17 cellular contexts compared by ENCODE assay signal in the genomic region with DNA sequence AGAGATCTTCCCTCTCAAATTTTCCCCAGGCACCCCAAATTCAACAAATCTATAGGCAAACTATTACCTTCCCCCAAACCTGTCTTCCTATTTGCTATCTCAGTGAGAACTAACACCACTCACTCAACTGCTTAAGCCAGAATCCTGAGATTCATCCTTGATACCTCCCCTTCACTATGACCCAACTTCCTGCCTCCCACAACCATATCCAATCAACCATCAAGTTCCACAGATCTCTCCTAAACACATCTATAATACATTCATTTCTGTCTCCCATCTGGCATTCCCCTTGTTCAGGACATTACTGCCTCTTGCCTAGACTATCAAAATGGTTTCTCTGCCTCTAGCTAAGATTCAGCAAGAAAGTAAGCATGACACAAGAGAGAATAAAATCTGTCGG.
"Had no signal": no experiment of that assay in that cellular context is flagged by ENCODE, and none has a peak within 500 bp of the region (broad histone marks: within the 10 kb centered on the region; RNA-seq: fewer than 3 reads in every experiment).

No MANE protein-coding gene starts in this region.

- H3K9me3 Mint-ChIP-seq: activated B cell treated with CpG ODN at 0.5 μM for 24 hours; stimulated activated naive CD8-positive, alpha-beta T cell treated with anti-CD3 and anti-CD28 coated beads, Interleukin-15, Interleukin-2, amounts not matched to agents 100 ng/mL and 50 ng/mL, for 24 hours had no signal

- H3K27ac Mint-ChIP-seq: activated B cell treated with CpG ODN at 0.5 μM for 24 hours; activated naive CD8-positive, alpha-beta T cell; neural progenitor cell; stimulated activated naive CD8-positive, alpha-beta T cell treated with anti-CD3 and anti-CD28 coated beads, Interleukin-15, Interleukin-2, amounts not matched to agents 100 ng/mL and 50 ng/mL, for 24 hours had no signal

- H3K9me3 ChIP-seq: ovary, thoracic aorta had no signal

- DNase-seq: activated B cell treated with CpG ODN at 0.5 μM for 24 hours; activated CD4-positive, alpha-beta T cell treated with anti-CD3 and anti-CD28 coated beads, Interleukin-2, amount 50 U/mL, for 1 hour; activated effector memory CD4-positive, alpha-beta T cell treated with Interleukin-2 at 50 U/mL for 16 hours; activated T-cell treated with anti-CD3 and anti-CD28 coated beads for 4 hours; amygdala; ovary; stimulated activated CD4-positive, alpha-beta T cell treated with anti-CD3 and anti-CD28 coated beads, Interleukin-2, amount 100 ng/mL, for 48 hours; T-helper 2 cell had no signal

- H3K36me3 ChIP-seq: neural progenitor cell, ovary, thoracic aorta had no signal

- H3K27me3 Mint-ChIP-seq: activated B cell treated with CpG ODN at 0.5 μM for 24 hours; activated naive CD8-positive, alpha-beta T cell; stimulated activated naive CD8-positive, alpha-beta T cell treated with anti-CD3 and anti-CD28 coated beads, Interleukin-15, Interleukin-2, amounts not matched to agents 100 ng/mL and 50 ng/mL, for 24 hours had no signal

- H3K4me3 ChIP-seq: neural progenitor cell, ovary, thoracic aorta had no signal

- H3K4me3 Mint-ChIP-seq: activated B cell treated with CpG ODN at 0.5 μM for 24 hours; activated naive CD8-positive, alpha-beta T cell; brain; neural progenitor cell; stimulated activated naive CD8-positive, alpha-beta T cell treated with anti-CD3 and anti-CD28 coated beads, Interleukin-15, Interleukin-2, amounts not matched to agents 100 ng/mL and 50 ng/mL, for 24 hours had no signal

- FAIRE-seq: endometrium, TTC549 had no signal

- H3K9ac ChIP-seq: neural progenitor cell had no signal

- ATAC-seq: esophagus mucosa, left lobe of liver had no signal

- H3K27ac ChIP-seq: neural progenitor cell, ovary, thoracic aorta had no signal
